ENCODE assay signal across 9 cellular contexts in genomic region chr22:37199839-37200161, GRCh38. TPM values are rescaled to one million over a fixed set of nuclear protein-coding genes. Genes with fewer than 3 reads are reported as not detected.
DNase-seq lines count a peak whose midpoint lies in the region; ATAC-seq, FAIRE-seq and TF ChIP-seq lines count a peak whose summit lies in the region.
"Had no signal": no experiment of that assay in that cellular context is flagged by ENCODE, and none has a peak within 500 bp of the region (broad histone marks: within the 10 kb centered on the region; RNA-seq: fewer than 3 reads in every experiment).

No MANE protein-coding gene starts in this region.

- peak overlapping the region; percentile 66 to 81 for H3K4me2 ChIP-seq in H1 (ENCODE audit: insufficient read depth in 1 of 2, low read depth in 2 of 2, low read length in 2 of 2)

- H2BK120ac ChIP-seq in H1 (replicated peaks; ENCODE audit: low read depth, low read length) = no peak overlapping the region

- H3K9me3 ChIP-seq in H1 (ENCODE audit: insufficient read depth in 2 of 2, low read depth in 1 of 2, low read length in 1 of 2) (no peaks in the 10 kb centered on the region), gastrocnemius medialis (no peaks in the 10 kb centered on the region)

- peak overlapping the region; percentile 27; the same call in 1 of the 2 replicates for H2BK12ac ChIP-seq in H1 (ENCODE audit: low read depth, low read length)

- peaks cover 0 to 4% of the 10 kb centered on the region in 2 experiments for H4K20me1 ChIP-seq in H1 (replicated peaks in 1 of 2; ENCODE audit: control insufficient read depth in 1 of 2, insufficient read depth in 2 of 2, low read length in 2 of 2)

- peak overlapping the region; percentile 92 for H4K5ac ChIP-seq in H1 (ENCODE audit: insufficient read length, low read depth, low read length)

- peak overlapping the region; percentile 24; the same call in 1 of the 2 replicates for H2BK20ac ChIP-seq in H1 (ENCODE audit: low read length)

- no peak overlapping the region for H2BK5ac ChIP-seq in H1 (ENCODE audit: low read depth, low read length)

- H3K14ac ChIP-seq in H1 (ENCODE audit: insufficient read length) = no peak overlapping the region

- H3K36me3 ChIP-seq in H1 (ENCODE audit: control insufficient read depth in 2 of 4, insufficient read depth in 4 of 4, low read length in 3 of 4) = no peaks in the 10 kb centered on the region
- no peaks in the 10 kb centered on the region for H3K36me3 ChIP-seq in gastrocnemius medialis

- no peak for TF ChIP-seq RAD21 in H1 (IDR thresholded peaks at IDR 0.05 in 1 of 2, conservative IDR thresholded peaks at IDR 0.05 in 1 of 2; ENCODE audit: low read depth in 2 of 2, low read length in 2 of 2)

- CTCF ChIA-PET in H1 (lab: Charles Lee; ENCODE audit: partially characterized antibody) = interaction anchor here (0.6 to 7.7 kb wide), 34 partner anchors 10 to 328 kb away, joined by 3 to 77 read pairs (median 5); partner anchors contain the start of gene SSTR3

- no peak for FAIRE-seq in H1 (lab: Jason Lieb, UNC)

- H4K8ac ChIP-seq in H1 (ENCODE audit: extremely low read depth, insufficient read depth, low read length) = peak overlapping the region; percentile 96

- H3K9ac ChIP-seq in H1 (replicated peaks in 1 of 4; ENCODE audit: extremely low read depth in 1 of 4, low read depth in 3 of 4, low read length in 3 of 4) = no peak overlapping the region; a peak in 1 of 7 replicates

- peak overlapping the region; percentile 87 for H3K4ac ChIP-seq in H1 (replicated peaks; ENCODE audit: insufficient read length, low read depth, low read length)

- TF ChIP-seq EP300 in H1 (IDR thresholded peaks at IDR 0.05; ENCODE audit: borderline replicate concordance in 1 of 2, low read depth in 2 of 2, low read length in 2 of 2) = no peak

- peak overlapping the region; percentile 83; the same call in 1 of the 2 replicates for H3K18ac ChIP-seq in H1 (ENCODE audit: extremely low read depth, low read length)

- H3K79me2 ChIP-seq in H1 (ENCODE audit: control insufficient read depth in 1 of 2, insufficient read depth in 2 of 2, low read length in 2 of 2) = no peaks in the 10 kb centered on the region

- ATAC-seq in GM19395 (IDR thresholded peaks at IDR 0.05; ENCODE audit: unreplicated experiment) (peak; percentile 17), gastrocnemius medialis (no peak), HG02571 (IDR thresholded peaks at IDR 0.05; ENCODE audit: unreplicated experiment) (no peak)

- POLR2A ChIA-PET in H1 (lab: Charles Lee; ENCODE audit: partially characterized antibody) = interaction anchor here (0.8 to 1.5 kb wide), 10 partner anchors 9 to 190 kb away, joined by 3 to 4 read pairs (median 3); no protein-coding TSS in a partner anchor

- no peaks in the 10 kb centered on the region for H3K79me1 ChIP-seq in H1 (ENCODE audit: low read depth, low read length)

- H4K91ac ChIP-seq in H1 (replicated peaks; ENCODE audit: insufficient read length, low read length) = peak overlapping the region; percentile 95

- DNase-seq in NCI-H2196 (lab: John Stamatoyannopoulos, UW; ENCODE audit: unreplicated experiment) (peak; percentile 31), H1 (ENCODE audit: low read depth in 1 of 2, low spot score in 2 of 2) (no peak), gastrocnemius medialis (peak in 1 of 2 donors; percentile 17), NCI-H345 treated with DMSO at 0.1 percent for 48 hours (lab: John Stamatoyannopoulos, UW; ENCODE audit: unreplicated experiment) (no peak), islet precursor cell (no peak), RKO (ENCODE audit: low spot score) (no peak)

- H3K27ac ChIP-seq in H1 (ENCODE audit: low read depth, low read length) (no peak overlapping the region), gastrocnemius medialis (peak overlapping the region; percentile 70 to 98 (median 97))

- peaks cover 5% of the 10 kb centered on the region for H3K23me2 ChIP-seq in H1 (ENCODE audit: low read depth, low read length)

- intact Hi-C loops in gastrocnemius medialis (cut with DNase I; ENCODE audit: low total_unique reads) = loop anchor here (1.0 to 10.0 kb wide), 8 partner anchors 33 to 1897 kb away; partner anchors contain the start of genes IFT27 and LGALS1

- 66% methylated on average over 9 of the region's 9 CpGs; no CpG with 5 or more reads in 1 of the 2 experiments for WGBS in H1 (ENCODE audit: extremely low coverage in 1 of 2, insufficient coverage in 1 of 2, insufficient read length in 1 of 2, insufficient replicate concordance in 2 of 2, low coverage in 1 of 2, low lambda C conversion rate in 2 of 2, missing lambda C conversion rate in 1 of 2), 2 experiments

- peak overlapping the region in 2 of 4 experiments; percentile 19 to 38; a peak in 1 of 8 replicates for H3K4me3 ChIP-seq in H1 (ENCODE audit: extremely low read depth in 1 of 4, insufficient read depth in 2 of 4, low read depth in 3 of 4, low read length in 4 of 4)
- H3K4me3 ChIP-seq in gastrocnemius medialis = peak overlapping the region; percentile 23 to 78 (median 40)

- H2AFZ ChIP-seq in H1 (ENCODE audit: low read length) = peak overlapping the region; percentile 98

- in situ Hi-C loops in gastrocnemius medialis (cut with MboI; ENCODE audit: low sequenced_read_pairs in 4 of 4) = loop anchor here in 2 of 4 donors (5.0 to 25.0 kb wide), 2 partner anchors 37 to 112 kb away; no protein-coding TSS in a partner anchor

- H2AK5ac ChIP-seq in H1 (ENCODE audit: low read depth, low read length) = no peak overlapping the region

- H3K4me1 ChIP-seq in H1 (replicated peaks in 1 of 4; ENCODE audit: control insufficient read depth in 3 of 4, insufficient read depth in 4 of 4, low read length in 3 of 4) = peaks cover 3 to 19% (median 10%) of the 10 kb centered on the region in 4 experiments; a peak in 5 of 7 replicates
- H3K4me1 ChIP-seq in gastrocnemius medialis = peaks cover 30 to 36% of the 10 kb centered on the region in 2 donors

- H3K23ac ChIP-seq in H1 (ENCODE audit: insufficient read length) = no peak overlapping the region

- TF ChIP-seq CTCF in H1 (IDR thresholded peaks at IDR 0.05; ENCODE audit: control extremely low read depth in 1 of 3, insufficient read depth in 1 of 3, low read depth in 1 of 3, low read length in 3 of 3) = no peak
- TF ChIP-seq CTCF in gastrocnemius medialis (IDR thresholded peaks at IDR 0.05 in 4 of 5, conservative IDR thresholded peaks at IDR 0.05 in 1 of 5) = peak in 1 of 5 experiments; percentile 1

- no peaks in the 10 kb centered on the region for H3K27me3 ChIP-seq in H1 (replicated peaks in 1 of 4; ENCODE audit: control insufficient read depth in 3 of 4, extremely low read depth in 1 of 4, insufficient read depth in 3 of 4, low read length in 3 of 4)
- H3K27me3 ChIP-seq in gastrocnemius medialis = no peaks in the 10 kb centered on the region

- TF ChIP-seq POLR2A in H1 (IDR thresholded peaks at IDR 0.05; ENCODE audit: control extremely low read depth in 1 of 2, low read depth in 2 of 2, low read length in 2 of 2) = no peak
- no peak for TF ChIP-seq POLR2A in gastrocnemius medialis (IDR thresholded peaks at IDR 0.05)

- no peak overlapping the region for H3K56ac ChIP-seq in H1 (replicated peaks; ENCODE audit: insufficient read length, low read depth, low read length)

- peak overlapping the region; percentile 6; the same call in 1 of the 2 replicates for H2BK15ac ChIP-seq in H1 (ENCODE audit: low read length)

TF ChIP-seq in H1, 55 proteins besides CTCF, POLR2A, EP300 and RAD21 (continues in another document):
- no peak for TF ChIP-seq CTBP2 (IDR thresholded peaks at IDR 0.05; ENCODE audit: borderline replicate concordance, insufficient read depth, insufficient read length, low read length)

RNA-seq across cellular contexts. Expression of gene C1QTNF6, which starts 11.8 kb away (rescaled TPM):
- 3.1 and 4.6 TPM in 2 replicates for total RNA-seq in H1 (2021; fragmentation: NEBNext Ultra II Directional; extraction: Animal tissue kit (Norgen Biotek cat#: 25700))
- polyA plus RNA-seq in H1 (2011; rRNA removed) = 5.9 and 6.5 TPM in 2 replicates
- polyA plus RNA-seq in H1 (2011; cell fraction: cytosol; rRNA removed) = 5.7 TPM
- 17.9 TPM for polyA plus RNA-seq in H1 (2011; cell fraction: nucleus; rRNA removed)
- polyA plus RNA-seq in H1 (2012, experiment 1 of 2) = 4.9 to 6.3 TPM (median 5.5 TPM) in 4 replicates
- polyA plus RNA-seq in H1 (2012, experiment 2 of 2) = 2.6 TPM
- 5.6 TPM for polyA plus RNA-seq in H1 (2013, experiment 1 of 2)
- 6.5 TPM for polyA plus RNA-seq in H1 (2013, experiment 2 of 2)
- 5.3 and 5.7 TPM in 2 replicates for polyA minus RNA-seq in H1 (2011; rRNA and poly(A)+ RNA removed)
- 2.9 TPM for polyA minus RNA-seq in H1 (2011; cell fraction: cytosol; rRNA and poly(A)+ RNA removed)
- polyA minus RNA-seq in H1 (2011; cell fraction: nucleus; rRNA and poly(A)+ RNA removed) = 11.6 TPM
- under 1 TPM; 0.46 to 1.00 (median 0.84) TPM for total RNA-seq in gastrocnemius medialis

RNA-seq across cellular contexts. Expression of gene SSTR3, which starts 12.5 kb away (rescaled TPM):
- total RNA-seq in H1 (2021; fragmentation: NEBNext Ultra II Directional; extraction: Animal tissue kit (Norgen Biotek cat#: 25700)) = 0.22 and 0.54 TPM in 2 replicates
- 0.61 and 0.77 TPM in 2 replicates for polyA plus RNA-seq in H1 (2011; rRNA removed)
- polyA plus RNA-seq in H1 (2011; cell fraction: cytosol; rRNA removed) = 0.54 TPM
- 0.53 TPM for polyA plus RNA-seq in H1 (2011; cell fraction: nucleus; rRNA removed)
- polyA plus RNA-seq in H1 (2012, experiment 1 of 2) = 0.47 to 1.0 TPM (median 0.80 TPM) in 4 replicates
- 0.73 TPM for polyA plus RNA-seq in H1 (2012, experiment 2 of 2)
- 0.14 TPM for polyA plus RNA-seq in H1 (2013, experiment 1 of 2)
- 0.17 TPM for polyA plus RNA-seq in H1 (2013, experiment 2 of 2)
- 0.35 and 1.2 TPM in 2 replicates for polyA minus RNA-seq in H1 (2011; rRNA and poly(A)+ RNA removed)
- polyA minus RNA-seq in H1 (2011; cell fraction: cytosol; rRNA and poly(A)+ RNA removed) = 0.73 TPM
- 0.50 TPM for polyA minus RNA-seq in H1 (2011; cell fraction: nucleus; rRNA and poly(A)+ RNA removed)
- not detected for total RNA-seq in gastrocnemius medialis
- total RNA-seq: NCI-H460 had no signal

RNA-seq across cellular contexts. Expression of gene RAC2, which starts 44.3 kb away (rescaled TPM):
- total RNA-seq in H1 (2021; fragmentation: NEBNext Ultra II Directional; extraction: Animal tissue kit (Norgen Biotek cat#: 25700)) = 2.1 and 2.3 TPM in 2 replicates
- 4.3 and 6.1 TPM in 2 replicates for polyA plus RNA-seq in H1 (2011; rRNA removed)
- 1.5 TPM for polyA plus RNA-seq in H1 (2011; cell fraction: cytosol; rRNA removed)
- polyA plus RNA-seq in H1 (2011; cell fraction: nucleus; rRNA removed) = 6.4 TPM
- polyA plus RNA-seq in H1 (2012, experiment 1 of 2) = 1.6 to 3.7 TPM (median 2.8 TPM) in 4 replicates
- 1.8 TPM for polyA plus RNA-seq in H1 (2012, experiment 2 of 2)
- 4.4 TPM for polyA plus RNA-seq in H1 (2013, experiment 1 of 2)
- polyA plus RNA-seq in H1 (2013, experiment 2 of 2) = 4.1 TPM
- 1.7 and 2.9 TPM in 2 replicates for polyA minus RNA-seq in H1 (2011; rRNA and poly(A)+ RNA removed)
- 3.2 TPM for polyA minus RNA-seq in H1 (2011; cell fraction: cytosol; rRNA and poly(A)+ RNA removed)
- 3.7 TPM for polyA minus RNA-seq in H1 (2011; cell fraction: nucleus; rRNA and poly(A)+ RNA removed)
- 1 to 10 TPM in 3 of 4 donors, not detected in 1; 1.9 to 3.7 (median 3.5) TPM for total RNA-seq in gastrocnemius medialis

RNA-seq across cellular contexts. Expression of gene IL2RB, which starts 50.1 kb away (rescaled TPM):
- 0.67 and 1.3 TPM in 2 replicates for total RNA-seq in H1 (2021; fragmentation: NEBNext Ultra II Directional; extraction: Animal tissue kit (Norgen Biotek cat#: 25700))
- 0.67 and 1.1 TPM in 2 replicates for polyA plus RNA-seq in H1 (2011; rRNA removed)
- 0.48 TPM for polyA plus RNA-seq in H1 (2011; cell fraction: cytosol; rRNA removed)
- polyA plus RNA-seq in H1 (2011; cell fraction: nucleus; rRNA removed) = 0.96 TPM
- 0.55 to 0.76 TPM (median 0.72 TPM) in 4 replicates for polyA plus RNA-seq in H1 (2012, experiment 1 of 2)
- polyA plus RNA-seq in H1 (2012, experiment 2 of 2) = 0.80 TPM
- polyA plus RNA-seq in H1 (2013, experiment 1 of 2) = 1.6 TPM
- 1.6 TPM for polyA plus RNA-seq in H1 (2013, experiment 2 of 2)
- 0.85 and 1.0 TPM in 2 replicates for polyA minus RNA-seq in H1 (2011; rRNA and poly(A)+ RNA removed)
- polyA minus RNA-seq in H1 (2011; cell fraction: cytosol; rRNA and poly(A)+ RNA removed) = 1.0 TPM
- polyA minus RNA-seq in H1 (2011; cell fraction: nucleus; rRNA and poly(A)+ RNA removed) = 0.60 TPM
- total RNA-seq in gastrocnemius medialis = 1 to 10 TPM in 1 of 4 donors, under 1 TPM in 3; 0.10 to 7.9 (median 0.27) TPM
- total RNA-seq: NCI-H460 had no signal
